In genomic region chr2:136129601-136130000, GRCh38 we compare ENCODE assay signal across 9 cellular contexts. TPM values are rescaled to one million over a fixed set of nuclear protein-coding genes. Genes with fewer than 3 reads are reported as not detected.
DNase-seq lines count a peak whose midpoint lies in the region; ATAC-seq and TF ChIP-seq lines count a peak whose summit lies in the region.
"Had no signal": no experiment of that assay in that cellular context is flagged by ENCODE, and none has a peak within 500 bp of the region (broad histone marks: within the 10 kb centered on the region; RNA-seq: fewer than 3 reads in every experiment).

No MANE protein-coding gene starts in this region.

- H3K4me2 ChIP-seq in DOHH2 (ENCODE audit: low read length), result peak overlapping the region; percentile 86

- H3K4me1 ChIP-seq in CD4-positive, CD25-positive, alpha-beta regulatory T cell (ENCODE audit: control insufficient read depth, insufficient read depth, low read length, poor library complexity, severe bottlenecking), result peaks cover 89% of the 10 kb centered on the region
- H3K4me1 ChIP-seq in DOHH2 (ENCODE audit: control insufficient read depth, low read length) (peaks cover 97% of the 10 kb centered on the region), mucosa of descending colon (ENCODE audit: low read depth) (peaks cover 3% of the 10 kb centered on the region)

- H4K20me1 ChIP-seq in DOHH2 (ENCODE audit: control insufficient read depth, insufficient read depth, low read depth, low read length), result no peaks in the 10 kb centered on the region

- peak; percentile 42 to 88 (median 87) for DNase-seq in CD4-positive, CD25-positive, alpha-beta regulatory T cell
- DNase-seq in activated B cell treated with CpG ODN at 0.5 μM for 24 hours (no peak), mucosa of descending colon (no peak), foreskin fibroblast (no peak), NCI-H510A (lab: John Stamatoyannopoulos, UW) (no peak)
- DNase-seq: NCI-H446 treated with DMSO at 0.1 percent for 48 hours had no signal

- no peaks in the 10 kb centered on the region for H3K9me2 ChIP-seq in DOHH2 (replicated peaks; ENCODE audit: control insufficient read depth, low read length)

- POLR2A ChIA-PET in activated B cell treated with CpG ODN at 0.5 μM for 24 hours (lab: Charles Lee), result interaction anchor here (0.7 to 12.1 kb wide), 12 partner anchors 14 to 252 kb away, joined by 3 to 478 read pairs (median 9); partner anchors contain the start of gene CXCR4

- no peaks in the 10 kb centered on the region for H3K9me3 ChIP-seq in CD4-positive, CD25-positive, alpha-beta regulatory T cell (ENCODE audit: control insufficient read depth in 2 of 2, low read length in 2 of 2)
- H3K9me3 ChIP-seq in DOHH2 (ENCODE audit: control insufficient read depth, insufficient read depth, low read length), result no peaks in the 10 kb centered on the region
- H3K9me3 ChIP-seq in mucosa of descending colon, result no peaks in the 10 kb centered on the region

- peak overlapping the region; percentile 99 to 100 (median 99) for H3K27ac Mint-ChIP-seq in CD4-positive, CD25-positive, alpha-beta regulatory T cell
- H3K27ac Mint-ChIP-seq in activated B cell treated with CpG ODN at 0.5 μM for 24 hours, result peak overlapping the region; percentile 99

- no peaks in the 10 kb centered on the region for H3K79me2 ChIP-seq in DOHH2 (ENCODE audit: control insufficient read depth, low read length)

- intact Hi-C loops in activated B cell treated with CpG ODN at 0.5 μM for 24 hours (cut with micrococcal nuclease), result no loop called here
- intact Hi-C loops in mucosa of descending colon (cut with DNase I, micrococcal nuclease), result no loop called here

- H3K4me3 ChIP-seq in CD4-positive, CD25-positive, alpha-beta regulatory T cell (ENCODE audit: low read depth, low read length), result peak overlapping the region; percentile 64
- H3K4me3 ChIP-seq in DOHH2 (ENCODE audit: low read length) (peak overlapping the region; percentile 70), mucosa of descending colon (no peak overlapping the region), foreskin fibroblast (ENCODE audit: low read depth in 1 of 2, low read length in 2 of 2) (no peak overlapping the region)

- ATAC-seq in CD4-positive, CD25-positive, alpha-beta regulatory T cell (ENCODE audit: low read depth in 2 of 2), result peak; percentile 61 to 63
- ATAC-seq in activated B cell treated with CpG ODN at 0.5 μM for 24 hours (ENCODE audit: low read depth) (no peak), mucosa of descending colon (peak; percentile 55), HG03139 (IDR thresholded peaks at IDR 0.05; ENCODE audit: unreplicated experiment) (no peak)

- CTCF ChIA-PET in activated B cell treated with CpG ODN at 0.5 μM for 24 hours (lab: Charles Lee), result interaction anchor here (0.6 to 4.2 kb wide), 3 partner anchors 10 to 216 kb away, joined by 3 to 18 read pairs (median 4); no protein-coding TSS in a partner anchor

- peaks cover 32% of the 10 kb centered on the region for H3F3A ChIP-seq in DOHH2 (ENCODE audit: control insufficient read depth, insufficient read depth)

- H3K27ac ChIP-seq in CD4-positive, CD25-positive, alpha-beta regulatory T cell (ENCODE audit: insufficient read depth, low read length, poor library complexity, severe bottlenecking), result peak overlapping the region; percentile 99
- peak overlapping the region; percentile 92 for H3K27ac ChIP-seq in DOHH2 (ENCODE audit: low read depth, low read length)
- H3K27ac ChIP-seq: VCaP had no signal

- no peaks in the 10 kb centered on the region for H3K27me3 ChIP-seq in CD4-positive, CD25-positive, alpha-beta regulatory T cell (ENCODE audit: control insufficient read depth, insufficient read depth, low read length)
- peaks cover 11% of the 10 kb centered on the region for H3K27me3 ChIP-seq in DOHH2 (ENCODE audit: control insufficient read depth, low read length)

- H3K27me3 Mint-ChIP-seq in CD4-positive, CD25-positive, alpha-beta regulatory T cell, result peaks cover 7% of the 10 kb centered on the region
- no peaks in the 10 kb centered on the region for H3K27me3 Mint-ChIP-seq in activated B cell treated with CpG ODN at 0.5 μM for 24 hours

- peaks cover 0 to 1% (median 0%) of the 10 kb centered on the region in 7 donors for H3K9me3 Mint-ChIP-seq in CD4-positive, CD25-positive, alpha-beta regulatory T cell
- H3K9me3 Mint-ChIP-seq in activated B cell treated with CpG ODN at 0.5 μM for 24 hours, result no peaks in the 10 kb centered on the region

- peak overlapping the region; percentile 69 to 85 (median 76) for H3K4me3 Mint-ChIP-seq in CD4-positive, CD25-positive, alpha-beta regulatory T cell
- H3K4me3 Mint-ChIP-seq in activated B cell treated with CpG ODN at 0.5 μM for 24 hours, result peak overlapping the region; percentile 73

- H3K36me3 ChIP-seq in CD4-positive, CD25-positive, alpha-beta regulatory T cell (ENCODE audit: control insufficient read depth, insufficient read depth, low read length), result no peaks in the 10 kb centered on the region
- H3K36me3 ChIP-seq in DOHH2 (ENCODE audit: control insufficient read depth, low read length) (no peaks in the 10 kb centered on the region; the same call in 1 of the 2 replicates), mucosa of descending colon (ENCODE audit: low read depth) (no peaks in the 10 kb centered on the region)

- no peak for TF ChIP-seq CTCF in DOHH2 (IDR thresholded peaks at IDR 0.05; ENCODE audit: low read depth, low read length, poor library complexity, severe bottlenecking)
- TF ChIP-seq CTCF in activated B cell treated with CpG ODN at 0.5 μM for 24 hours (IDR thresholded peaks at IDR 0.05), result no peak
- no peak for TF ChIP-seq CTCF in mucosa of descending colon (IDR thresholded peaks at IDR 0.05)
- no peak for TF ChIP-seq CTCF in foreskin fibroblast (IDR thresholded peaks at IDR 0.05; ENCODE audit: low read depth, low read length)

- peaks cover 19 to 99% (median 63%) of the 10 kb centered on the region in 4 donors for H3K4me1 Mint-ChIP-seq in CD4-positive, CD25-positive, alpha-beta regulatory T cell
- peaks cover 99% of the 10 kb centered on the region for H3K4me1 Mint-ChIP-seq in activated B cell treated with CpG ODN at 0.5 μM for 24 hours

- H3K36me3 Mint-ChIP-seq in CD4-positive, CD25-positive, alpha-beta regulatory T cell, result peaks cover 4% of the 10 kb centered on the region
- no peaks in the 10 kb centered on the region for H3K36me3 Mint-ChIP-seq in activated B cell treated with CpG ODN at 0.5 μM for 24 hours (ENCODE audit: low read depth)

RNA-seq across cellular contexts. Expression of gene CXCR4, which starts 11.7 kb away (rescaled TPM):
- 2,224 TPM for total RNA-seq in CD4-positive, CD25-positive, alpha-beta regulatory T cell
- polyA plus RNA-seq in CD4-positive, CD25-positive, alpha-beta regulatory T cell, result 100 to 1,000 TPM; 536 to 682 (median 586) TPM
- total RNA-seq in activated B cell treated with CpG ODN at 0.5 μM for 24 hours (200 and 213 TPM in 2 replicates), mucosa of descending colon (10 to 100 TPM in 1 of 3 donors, 1 to 10 TPM in 2; 3.6 to 12.6 (median 3.9) TPM)

Comparison
In these comparisons a context has a peak if more than half of its experiments do, and no peak if none do; other contexts are left out.
1. ATAC-seq: peak in CD4-positive, CD25-positive, alpha-beta regulatory T cell (2 of 2) and mucosa of descending colon (single experiment); none in activated B cell treated with CpG ODN at 0.5 μM for 24 hours (single experiment) and HG03139 (single experiment).
2. DNase-seq: peak in CD4-positive, CD25-positive, alpha-beta regulatory T cell (3 of 3); none in activated B cell treated with CpG ODN at 0.5 μM for 24 hours (single experiment), mucosa of descending colon (0 of 3), foreskin fibroblast (0 of 2) and NCI-H510A (single experiment).
3. H3K4me3 ChIP-seq: peak in CD4-positive, CD25-positive, alpha-beta regulatory T cell (single experiment) and DOHH2 (single experiment); none in mucosa of descending colon (single experiment) and foreskin fibroblast (0 of 2).
4. RNA of gene CXCR4, which starts 11.7 kb away (total RNA-seq): 2,224 TPM in CD4-positive, CD25-positive, alpha-beta regulatory T cell (single experiment) and 200 to 213 TPM in activated B cell treated with CpG ODN at 0.5 μM for 24 hours; 3.6 to 12.6 TPM in mucosa of descending colon; every median in the first group is over 10 times any median in the second.